ENCODE assay signal across 9 cellular contexts in genomic region chr2:118309201-118310015, GRCh38.
DNase-seq lines count a peak whose midpoint lies in the region; ATAC-seq and TF ChIP-seq lines count a peak whose summit lies in the region.
"Had no signal": no experiment of that assay in that cellular context is flagged by ENCODE, and none has a peak within 500 bp of the region (broad histone marks: within the 10 kb centered on the region; RNA-seq: fewer than 3 reads in every experiment).

No MANE protein-coding gene starts in this region.

- H4K8ac ChIP-seq in H9 (replicated peaks; ENCODE audit: insufficient read length, low read depth, low read length), result no peak overlapping the region

- no peaks in the 10 kb centered on the region for H3K9me3 ChIP-seq in H9 (ENCODE audit: control insufficient read depth, low read depth, low read length)
- no peaks in the 10 kb centered on the region for H3K9me3 ChIP-seq in iPS-15b (ENCODE audit: control insufficient read depth, insufficient read depth, low read length)

- WGBS in H9 (ENCODE audit: extremely low coverage, insufficient read length, low lambda C conversion rate), result no CpG with 5 or more reads among the region's 23 CpGs

- no peaks in the 10 kb centered on the region for H3K79me1 ChIP-seq in H9 (ENCODE audit: insufficient read depth, low read depth, low read length, poor library complexity, severe bottlenecking)

- H4K5ac ChIP-seq in H9 (ENCODE audit: insufficient read length, low read depth, low read length), result no peak overlapping the region

- H3K36me3 ChIP-seq in iPS-15b (ENCODE audit: control insufficient read depth, insufficient read depth, low read length), result no peaks in the 10 kb centered on the region

- H3K4ac ChIP-seq in H9 (ENCODE audit: low read depth, low read length), result peak overlapping the region; percentile 53; the same call in 1 of the 2 replicates

- peak overlapping the region; percentile 78 for H3K9ac ChIP-seq in H9 (ENCODE audit: extremely low read depth, insufficient read length, low read length)
- H3K9ac ChIP-seq in iPS-15b (ENCODE audit: low read depth, low read length), result peak overlapping the region; percentile 60

- H3K18ac ChIP-seq in H9 (ENCODE audit: insufficient read length, low read depth, low read length), result peak overlapping the region; percentile 87

- no peak overlapping the region for H4K91ac ChIP-seq in H9 (ENCODE audit: insufficient read length, low read depth, low read length)

- peak overlapping the region; percentile 73 to 82 for H3K4me3 Mint-ChIP-seq in H9
- peak overlapping the region; percentile 81 for H3K4me3 Mint-ChIP-seq in activated T-helper 17 cell treated with anti-CD3 and anti-CD28 coated beads, Interleukin-2, amount 50 U/mL, for 72 hours
- peak overlapping the region; percentile 68 for H3K4me3 Mint-ChIP-seq in stimulated activated effector memory CD8-positive, alpha-beta T cell treated with anti-CD3 and anti-CD28 coated beads, Interleukin-12 subunit alpha, Interleukin-12 subunit beta, amount 100 ng/mL, for 72 hours

- peak overlapping the region; percentile 14 for H2BK120ac ChIP-seq in H9 (ENCODE audit: low read depth, low read length, poor library complexity, severe bottlenecking)

- H2AK5ac ChIP-seq in H9 (ENCODE audit: insufficient read length, low read length), result no peak overlapping the region

- H3K4me1 ChIP-seq in H9 (ENCODE audit: insufficient read depth, low read length), result peaks cover 8% of the 10 kb centered on the region
- peaks cover 14% of the 10 kb centered on the region for H3K4me1 ChIP-seq in iPS-15b (ENCODE audit: control insufficient read depth, insufficient read depth, low read length)

- H2BK12ac ChIP-seq in H9 (ENCODE audit: insufficient read length, low read depth, low read length), result no peak overlapping the region

- peak overlapping the region; percentile 64 for H3K4me2 ChIP-seq in H9 (ENCODE audit: insufficient read depth, insufficient read length, low read length)

- peak overlapping the region; percentile 60 for H2AFZ ChIP-seq in H9 (ENCODE audit: low read length)

- no peak overlapping the region for H2BK5ac ChIP-seq in H9 (ENCODE audit: insufficient read length, low read length)

- peak overlapping the region; percentile 58 for H3K4me3 ChIP-seq in iPS-15b (ENCODE audit: low read depth, low read length)

- no peaks in the 10 kb centered on the region for H3K79me2 ChIP-seq in H9 (ENCODE audit: insufficient read depth, low read length)

- peak overlapping the region; percentile 76 for H3T11ph ChIP-seq in H9 (ENCODE audit: low read length)

- H3K27me3 ChIP-seq in H9 (ENCODE audit: insufficient read depth, low read length) (no peaks in the 10 kb centered on the region), iPS-15b (ENCODE audit: control insufficient read depth, insufficient read depth, low read length) (peaks cover 8% of the 10 kb centered on the region)

- H3K9me3 Mint-ChIP-seq in H9, result no peaks in the 10 kb centered on the region
- no peaks in the 10 kb centered on the region for H3K9me3 Mint-ChIP-seq in activated T-helper 17 cell treated with anti-CD3 and anti-CD28 coated beads, Interleukin-2, amount 50 U/mL, for 72 hours
- H3K9me3 Mint-ChIP-seq in stimulated activated effector memory CD8-positive, alpha-beta T cell treated with anti-CD3 and anti-CD28 coated beads, Interleukin-12 subunit alpha, Interleukin-12 subunit beta, amount 100 ng/mL, for 72 hours, result no peaks in the 10 kb centered on the region

- no peak for TF ChIP-seq CTCF in H9 (conservative IDR thresholded peaks at IDR 0.05)

- no peaks in the 10 kb centered on the region for H4K20me1 ChIP-seq in H9 (ENCODE audit: control insufficient read depth, insufficient read depth, insufficient read length)

- H3K27ac Mint-ChIP-seq in H9, result peak overlapping the region; percentile 83 to 98 (median 83); a peak in 5 of 7 replicates
- H3K27ac Mint-ChIP-seq in activated T-helper 17 cell treated with anti-CD3 and anti-CD28 coated beads, Interleukin-2, amount 50 U/mL, for 72 hours, result peak overlapping the region; percentile 87
- peak overlapping the region; percentile 88 for H3K27ac Mint-ChIP-seq in stimulated activated effector memory CD8-positive, alpha-beta T cell treated with anti-CD3 and anti-CD28 coated beads, Interleukin-12 subunit alpha, Interleukin-12 subunit beta, amount 100 ng/mL, for 72 hours

- peaks cover 0 to 6% (median 1%) of the 10 kb centered on the region in 3 experiments; a peak in 3 of 7 replicates for H3K36me3 Mint-ChIP-seq in H9 (ENCODE audit: insufficient read depth in 1 of 3, low read depth in 3 of 3)
- no peaks in the 10 kb centered on the region for H3K36me3 Mint-ChIP-seq in activated T-helper 17 cell treated with anti-CD3 and anti-CD28 coated beads, Interleukin-2, amount 50 U/mL, for 72 hours (ENCODE audit: low read depth)
- H3K36me3 Mint-ChIP-seq in stimulated activated effector memory CD8-positive, alpha-beta T cell treated with anti-CD3 and anti-CD28 coated beads, Interleukin-12 subunit alpha, Interleukin-12 subunit beta, amount 100 ng/mL, for 72 hours, result no peaks in the 10 kb centered on the region

- peak overlapping the region; percentile 83 for H3K27ac ChIP-seq in H9 (ENCODE audit: insufficient read length, low read depth, low read length)
- H3K27ac ChIP-seq: RWPE1 had no signal

- no peak overlapping the region for H3K56ac ChIP-seq in H9 (ENCODE audit: insufficient read length, low read depth, low read length)

- H3K23me2 ChIP-seq in H9 (ENCODE audit: insufficient read length, low read depth, low read length, poor library complexity, severe bottlenecking), result peaks cover 6% of the 10 kb centered on the region

- DNase-seq in H9 (no peak), SHP77 (lab: John Stamatoyannopoulos, UW) (no peak), NAMALWA (ENCODE audit: low spot score) (no peak)
- DNase-seq in stimulated activated effector memory CD8-positive, alpha-beta T cell treated with anti-CD3 and anti-CD28 coated beads, Interleukin-12 subunit alpha, Interleukin-12 subunit beta, amount 100 ng/mL, for 72 hours (ENCODE audit: low spot score in 2 of 2), result no peak
- DNase-seq in stimulated activated CD4-positive, alpha-beta T cell treated with anti-CD3 and anti-CD28 coated beads, Interleukin-12 subunit alpha, Interleukin-12 subunit beta, amount 100 ng/mL, for 4 hours, result no peak

- no peak overlapping the region for H2BK15ac ChIP-seq in H9 (ENCODE audit: low read depth, low read length)

- peaks cover 39 to 43% of the 10 kb centered on the region in 2 experiments for H3K4me1 Mint-ChIP-seq in H9
- H3K4me1 Mint-ChIP-seq in activated T-helper 17 cell treated with anti-CD3 and anti-CD28 coated beads, Interleukin-2, amount 50 U/mL, for 72 hours, result no peaks in the 10 kb centered on the region
- no peaks in the 10 kb centered on the region for H3K4me1 Mint-ChIP-seq in stimulated activated effector memory CD8-positive, alpha-beta T cell treated with anti-CD3 and anti-CD28 coated beads, Interleukin-12 subunit alpha, Interleukin-12 subunit beta, amount 100 ng/mL, for 72 hours

- H3K14ac ChIP-seq in H9 (ENCODE audit: insufficient read depth, low read length), result peak overlapping the region; percentile 82; the same call in 1 of the 2 replicates

- peak overlapping the region; percentile 85 for H2BK20ac ChIP-seq in H9 (ENCODE audit: low read depth, low read length, poor library complexity, severe bottlenecking)

- ATAC-seq in activated T-helper 17 cell treated with anti-CD3 and anti-CD28 coated beads, Interleukin-2, amount 50 U/mL, for 72 hours (replicated peaks), result no peak
- no peak for ATAC-seq in stimulated activated effector memory CD8-positive, alpha-beta T cell treated with anti-CD3 and anti-CD28 coated beads, Interleukin-12 subunit alpha, Interleukin-12 subunit beta, amount 100 ng/mL, for 72 hours
- ATAC-seq: esophagus mucosa had no signal

- peaks cover 19% of the 10 kb centered on the region for H3K27me3 Mint-ChIP-seq in H9 (ENCODE audit: low read depth)
- H3K27me3 Mint-ChIP-seq in activated T-helper 17 cell treated with anti-CD3 and anti-CD28 coated beads, Interleukin-2, amount 50 U/mL, for 72 hours, result peaks cover under 1% of the 10 kb centered on the region

- no peak overlapping the region for H3K23ac ChIP-seq in H9 (ENCODE audit: insufficient read length, low read depth, low read length)
